ENCODE assay signal across 10 cellular contexts in the genomic region with DNA sequence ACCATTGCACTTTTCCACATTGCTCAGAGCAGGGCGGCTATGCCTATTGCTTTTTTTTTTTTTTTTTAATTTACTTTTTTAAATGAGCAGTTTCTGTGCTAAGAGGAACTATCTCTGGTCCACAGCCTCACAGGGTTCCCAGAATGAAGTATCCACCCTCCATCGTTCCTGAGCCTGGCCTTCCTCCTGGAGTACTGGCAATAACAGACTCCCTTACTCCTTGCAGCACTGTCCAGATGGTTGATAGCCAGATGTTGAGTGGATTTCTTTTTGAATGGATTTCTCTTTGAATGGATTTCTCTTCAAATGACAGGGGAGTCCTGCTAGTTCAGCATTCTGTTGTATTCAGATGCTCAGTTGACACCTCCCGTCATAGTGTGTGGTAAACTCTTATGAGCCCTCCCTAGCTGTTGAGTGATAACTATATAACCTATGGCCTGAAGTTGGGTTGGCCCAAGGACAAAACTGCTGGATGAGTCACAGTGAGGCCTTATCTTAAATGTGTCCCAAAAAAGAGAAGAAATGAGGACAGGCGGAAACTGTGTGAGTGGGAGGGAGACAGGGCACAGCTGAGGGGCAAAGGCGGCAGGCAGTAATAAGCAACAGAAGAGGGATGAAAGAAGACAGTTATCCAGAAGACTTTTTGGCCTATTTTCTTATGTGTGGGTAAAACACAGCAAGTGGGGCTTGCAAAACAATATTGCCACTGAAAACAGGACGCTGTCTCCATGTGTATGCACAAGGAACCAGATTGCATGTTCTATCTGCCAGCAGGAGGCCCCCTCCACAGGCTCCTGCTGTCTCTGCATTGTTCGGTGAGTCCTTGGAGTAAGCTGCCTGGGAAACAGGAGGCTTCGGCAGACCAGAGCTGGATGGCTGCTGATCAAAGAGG.
DNase-seq lines count a peak whose midpoint lies in the region; ATAC-seq and TF ChIP-seq lines count a peak whose summit lies in the region.
"Had no signal": no experiment of that assay in that cellular context is flagged by ENCODE, and none has a peak within 500 bp of the region (broad histone marks: within the 10 kb centered on the region; RNA-seq: fewer than 3 reads in every experiment).

No MANE protein-coding gene starts in this region.

- peak overlapping the region; percentile 17 for H2AK5ac ChIP-seq in trophoblast cell (ENCODE audit: low read length)

- H2BK12ac ChIP-seq in trophoblast cell (ENCODE audit: low read length): peak overlapping the region; percentile 85

- H3K36me3 ChIP-seq in GM23338 (ENCODE audit: insufficient read depth): no peaks in the 10 kb centered on the region
- H3K36me3 ChIP-seq in trophoblast cell (ENCODE audit: control insufficient read depth in 1 of 2, insufficient read depth in 2 of 2, low read length in 2 of 2): no peaks in the 10 kb centered on the region
- H3K36me3 ChIP-seq: Peyer's patch had no signal

- peak overlapping the region; percentile 9 for H3K18ac ChIP-seq in trophoblast cell (ENCODE audit: low read length)

- H3K9me2 ChIP-seq in GM23338 (ENCODE audit: insufficient read depth): no peaks in the 10 kb centered on the region

- H3K4ac ChIP-seq in trophoblast cell (ENCODE audit: low read depth, low read length): peak overlapping the region; percentile 2

- H3K4me1 ChIP-seq in GM23338 (ENCODE audit: insufficient read depth) (peaks cover 7% of the 10 kb centered on the region; the same call in 1 of the 2 replicates), trophoblast cell (ENCODE audit: control insufficient read depth in 1 of 2, insufficient read depth in 2 of 2, low read length in 2 of 2) (peaks cover 30 to 35% of the 10 kb centered on the region in 2 experiments)

- H3K4me2 ChIP-seq in GM23338: no peak overlapping the region
- no peak overlapping the region for H3K4me2 ChIP-seq in trophoblast cell (ENCODE audit: low read length)

- H3K36me3 Mint-ChIP-seq in GM23338 (ENCODE audit: low read depth): no peaks in the 10 kb centered on the region
- H3K36me3 Mint-ChIP-seq in activated CD4-positive, alpha-beta T cell treated with anti-CD3 and anti-CD28 coated beads, Interleukin-2, amount 10 ng/mL, durations not matched to agents 7 days and 5 days (ENCODE audit: low read depth): no peaks in the 10 kb centered on the region

- CTCF ChIA-PET in activated CD4-positive, alpha-beta T cell treated with anti-CD3 and anti-CD28 coated beads, Interleukin-2, amount 10 ng/mL, durations not matched to agents 7 days and 5 days (lab: Charles Lee): no interaction called here

- no peaks in the 10 kb centered on the region for H3K9me3 Mint-ChIP-seq in GM23338
- H3K9me3 Mint-ChIP-seq in activated CD4-positive, alpha-beta T cell treated with anti-CD3 and anti-CD28 coated beads, Interleukin-2, amount 10 ng/mL, durations not matched to agents 7 days and 5 days: no peaks in the 10 kb centered on the region

- WGBS in trophoblast cell (ENCODE audit: extremely low coverage, insufficient coverage, insufficient read length): no CpG with 5 or more reads among the region's 8 CpGs

- peak; percentile 32 for DNase-seq in GM23338 (ENCODE audit: low spot score)
- peak; percentile 72 for DNase-seq in SIG-M5 treated with dmso at 0.1 percent for 504 hours (lab: John Stamatoyannopoulos, UW; ENCODE audit: unreplicated experiment)
- peak; percentile 63 for DNase-seq in fibroblast of the conjunctiva (ENCODE audit: low read depth)
- DNase-seq in trophoblast cell: peak in 1 of 2 donors; percentile 17
- DNase-seq in HPDE6-E6E7 (ENCODE audit: extremely low spot score): no peak
- no peak for DNase-seq in activated CD4-positive, alpha-beta T cell treated with anti-CD3 and anti-CD28 coated beads, Interleukin-2, amount 10 ng/mL, durations not matched to agents 7 days and 5 days
- DNase-seq in SK-N-DZ (ENCODE audit: low spot score): no peak
- DNase-seq: activated naive CD4-positive, alpha-beta T cell treated with anti-CD3 and anti-CD28 coated beads, Interleukin-2, amount 50 U/mL, for 16 hours; Peyer's patch had no signal

- H2AFZ ChIP-seq in GM23338 (no peak overlapping the region), trophoblast cell (ENCODE audit: insufficient read depth, low read length, poor library complexity) (no peak overlapping the region)

- H3K27me3 ChIP-seq in GM23338 (ENCODE audit: insufficient read depth) (no peaks in the 10 kb centered on the region), trophoblast cell (ENCODE audit: insufficient read depth, low read length) (no peaks in the 10 kb centered on the region)
- H3K27me3 ChIP-seq: Peyer's patch had no signal

- H3K9ac ChIP-seq in trophoblast cell (ENCODE audit: low read length): no peak overlapping the region

- no peak overlapping the region for H3K27ac Mint-ChIP-seq in GM23338
- H3K27ac Mint-ChIP-seq in activated CD4-positive, alpha-beta T cell treated with anti-CD3 and anti-CD28 coated beads, Interleukin-2, amount 10 ng/mL, durations not matched to agents 7 days and 5 days: no peak overlapping the region

- H2BK120ac ChIP-seq in trophoblast cell (ENCODE audit: insufficient read depth, low read length, poor library complexity): peak overlapping the region; percentile 56

- H2BK5ac ChIP-seq in trophoblast cell (ENCODE audit: low read depth, low read length, poor library complexity): peak overlapping the region; percentile 52

- POLR2A ChIA-PET in activated CD4-positive, alpha-beta T cell treated with anti-CD3 and anti-CD28 coated beads, Interleukin-2, amount 10 ng/mL, durations not matched to agents 7 days and 5 days (lab: Charles Lee): no interaction called here

- peak overlapping the region; percentile 87 for H4K91ac ChIP-seq in trophoblast cell (ENCODE audit: low read depth, low read length)

- TF ChIP-seq CTCF in GM23338 (conservative IDR thresholded peaks at IDR 0.05; ENCODE audit: low read depth in 2 of 2): peak; percentile 12 to 51; a peak in 3 of 4 replicates

- peaks cover 6% of the 10 kb centered on the region for H3K27me3 Mint-ChIP-seq in GM23338 (ENCODE audit: insufficient read depth, low read depth, poor library complexity)
- H3K27me3 Mint-ChIP-seq in activated CD4-positive, alpha-beta T cell treated with anti-CD3 and anti-CD28 coated beads, Interleukin-2, amount 10 ng/mL, durations not matched to agents 7 days and 5 days: peaks cover 8% of the 10 kb centered on the region

- no peak overlapping the region for H3K23ac ChIP-seq in trophoblast cell (ENCODE audit: low read length)

- peak overlapping the region; percentile 58 for H3K14ac ChIP-seq in trophoblast cell (ENCODE audit: low read length)

- ATAC-seq in GM23338: peak; percentile 85
- ATAC-seq in GM18868 (IDR thresholded peaks at IDR 0.05; ENCODE audit: unreplicated experiment): no peak

- H3K4me3 ChIP-seq in GM23338: no peak overlapping the region
- H3K4me3 ChIP-seq in trophoblast cell (ENCODE audit: low read depth, low read length): no peak overlapping the region
- H3K4me3 ChIP-seq: Peyer's patch had no signal

- H3K27ac ChIP-seq in GM23338 (ENCODE audit: low read depth) (no peak overlapping the region), trophoblast cell (ENCODE audit: low read depth, low read length) (peak overlapping the region; percentile 94)
- H3K27ac ChIP-seq: Peyer's patch had no signal

- no peaks in the 10 kb centered on the region for H4K20me1 ChIP-seq in GM23338 (replicated peaks; ENCODE audit: insufficient read depth)

- no peaks in the 10 kb centered on the region for H3K79me2 ChIP-seq in GM23338 (replicated peaks; ENCODE audit: insufficient read depth)
- H3K79me2 ChIP-seq in trophoblast cell (ENCODE audit: control insufficient read depth, insufficient read depth, low read length, poor library complexity): peaks cover 10% of the 10 kb centered on the region

- H3K79me1 ChIP-seq in trophoblast cell (ENCODE audit: low read length): peaks cover 48% of the 10 kb centered on the region

- H4K8ac ChIP-seq in trophoblast cell (ENCODE audit: low read depth, low read length): peak overlapping the region; percentile 15

- peaks cover 4% of the 10 kb centered on the region for H3K9me3 ChIP-seq in trophoblast cell (ENCODE audit: insufficient read depth, low read depth, low read length)
- H3K9me3 ChIP-seq: Peyer's patch had no signal

- H3F3A ChIP-seq in GM23338 (replicated peaks; ENCODE audit: low read depth): no peaks in the 10 kb centered on the region

- H4K12ac ChIP-seq in trophoblast cell (ENCODE audit: low read depth, low read length): no peak overlapping the region

- H3K4me3 Mint-ChIP-seq in GM23338: no peak overlapping the region
- no peak overlapping the region for H3K4me3 Mint-ChIP-seq in activated CD4-positive, alpha-beta T cell treated with anti-CD3 and anti-CD28 coated beads, Interleukin-2, amount 10 ng/mL, durations not matched to agents 7 days and 5 days

- H3K4me1 Mint-ChIP-seq in GM23338: peaks cover 11% of the 10 kb centered on the region
- peaks cover 4% of the 10 kb centered on the region for H3K4me1 Mint-ChIP-seq in activated CD4-positive, alpha-beta T cell treated with anti-CD3 and anti-CD28 coated beads, Interleukin-2, amount 10 ng/mL, durations not matched to agents 7 days and 5 days

TF ChIP-seq in GM23338, 12 proteins besides CTCF, POLR2A, EP300 and RAD21 (continues in another document):
- TF ChIP-seq, protein P1, sequence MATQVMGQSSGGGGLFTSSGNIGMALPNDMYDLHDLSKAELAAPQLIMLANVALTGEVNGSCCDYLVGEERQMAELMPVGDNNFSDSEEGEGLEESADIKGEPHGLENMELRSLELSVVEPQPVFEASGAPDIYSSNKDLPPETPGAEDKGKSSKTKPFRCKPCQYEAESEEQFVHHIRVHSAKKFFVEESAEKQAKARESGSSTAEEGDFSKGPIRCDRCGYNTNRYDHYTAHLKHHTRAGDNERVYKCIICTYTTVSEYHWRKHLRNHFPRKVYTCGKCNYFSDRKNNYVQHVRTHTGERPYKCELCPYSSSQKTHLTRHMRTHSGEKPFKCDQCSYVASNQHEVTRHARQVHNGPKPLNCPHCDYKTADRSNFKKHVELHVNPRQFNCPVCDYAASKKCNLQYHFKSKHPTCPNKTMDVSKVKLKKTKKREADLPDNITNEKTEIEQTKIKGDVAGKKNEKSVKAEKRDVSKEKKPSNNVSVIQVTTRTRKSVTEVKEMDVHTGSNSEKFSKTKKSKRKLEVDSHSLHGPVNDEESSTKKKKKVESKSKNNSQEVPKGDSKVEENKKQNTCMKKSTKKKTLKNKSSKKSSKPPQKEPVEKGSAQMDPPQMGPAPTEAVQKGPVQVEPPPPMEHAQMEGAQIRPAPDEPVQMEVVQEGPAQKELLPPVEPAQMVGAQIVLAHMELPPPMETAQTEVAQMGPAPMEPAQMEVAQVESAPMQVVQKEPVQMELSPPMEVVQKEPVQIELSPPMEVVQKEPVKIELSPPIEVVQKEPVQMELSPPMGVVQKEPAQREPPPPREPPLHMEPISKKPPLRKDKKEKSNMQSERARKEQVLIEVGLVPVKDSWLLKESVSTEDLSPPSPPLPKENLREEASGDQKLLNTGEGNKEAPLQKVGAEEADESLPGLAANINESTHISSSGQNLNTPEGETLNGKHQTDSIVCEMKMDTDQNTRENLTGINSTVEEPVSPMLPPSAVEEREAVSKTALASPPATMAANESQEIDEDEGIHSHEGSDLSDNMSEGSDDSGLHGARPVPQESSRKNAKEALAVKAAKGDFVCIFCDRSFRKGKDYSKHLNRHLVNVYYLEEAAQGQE (IDR thresholded peaks at IDR 0.05; ENCODE audit: unreplicated experiment): no peak
- TF ChIP-seq CREB1 (CRISPR knock-in tag; IDR thresholded peaks at IDR 0.05; ENCODE audit: low read depth) (no peak), ZNF331 (CRISPR knock-in tag; IDR thresholded peaks at IDR 0.05; ENCODE audit: low read depth) (no peak)

Comparison
In these comparisons a context has a peak if more than half of its experiments do, and no peak if none do; other contexts are left out.
1. DNase-seq: peak in GM23338 (single experiment), SIG-M5 treated with dmso at 0.1 percent for 504 hours (single experiment) and fibroblast of the conjunctiva (single experiment); none in HPDE6-E6E7 (single experiment), activated CD4-positive, alpha-beta T cell treated with anti-CD3 and anti-CD28 coated beads, Interleukin-2, amount 10 ng/mL, durations not matched to agents 7 days and 5 days (single experiment) and SK-N-DZ (single experiment).